25 cellular contexts compared by ENCODE assay signal in the genomic region with DNA sequence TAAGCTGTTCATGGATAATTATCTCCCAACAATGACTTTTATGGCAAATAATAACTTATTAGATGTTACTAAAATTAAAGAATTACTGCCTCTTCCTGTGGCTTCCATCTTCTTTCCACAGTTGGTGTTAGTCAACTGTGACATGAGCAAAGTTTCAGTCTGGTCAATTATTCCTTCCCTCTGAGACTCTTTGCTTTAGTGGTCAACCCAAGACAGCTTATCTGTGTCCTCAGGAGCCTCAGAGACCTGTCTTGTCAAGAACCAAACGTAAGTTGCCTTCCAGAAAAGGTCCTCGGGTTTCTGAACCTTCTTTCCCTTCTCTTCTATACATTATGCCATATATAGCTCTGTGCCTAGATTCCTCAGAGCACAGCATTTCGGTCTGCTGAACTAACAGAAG.
"Had no signal": no experiment of that assay in that cellular context is flagged by ENCODE, and none has a peak within 500 bp of the region (broad histone marks: within the 10 kb centered on the region; RNA-seq: fewer than 3 reads in every experiment).

No MANE protein-coding gene starts in this region.

- H3K27me3 ChIP-seq: MG63, SJSA1 had no signal

- ATAC-seq: HepG2 had no signal

- H3K36me3 ChIP-seq: MG63, SJSA1 had no signal

- H3K4me3 ChIP-seq: MG63, SJSA1, SK-N-MC had no signal

- H3K4me1 ChIP-seq: SJSA1 had no signal

- H3K9me3 ChIP-seq: MG63 had no signal

- H3K27ac ChIP-seq: SJSA1, SK-N-MC had no signal

- DNase-seq: IMR-90, Karpas-422, KG1, MG63, NCI-H1092, NCI-H1105 treated with DMSO at 0.1 percent for 48 hours, NCI-H1417 treated with DMSO at 0.1 percent for 48 hours, NCI-H146, NCI-H1694 treated with DMSO at 0.1 percent for 48 hours, NCI-H1930, NCI-H2081, NCI-H2107, NCI-H2171, NCI-H226, NCI-H446, NCI-H510A, NCI-H524 treated with DMSO at 0.1 percent for 48 hours, NCI-H69, NCI-H774, Right ventricle myocardium superior, RPMI8226, SIG-M5 had no signal
